ENCODE assay signal across 1 cellular context in genomic region chr7:150585199-150585598, GRCh38.
TF ChIP-seq lines count a peak whose summit lies in the region.

No MANE protein-coding gene starts in this region.

TF ChIP-seq in endothelial cell of umbilical vein, 7 proteins besides CTCF, POLR2A, EP300 and RAD21:
- TF ChIP-seq MYC (IDR thresholded peaks at IDR 0.05; ENCODE audit: low read depth, low read length) (no peak), EZH2 (IDR thresholded peaks at IDR 0.05; ENCODE audit: borderline replicate concordance, low read depth, low read length, severe bottlenecking) (no peak), POLR2AphosphoS5 (IDR thresholded peaks at IDR 0.05; ENCODE audit: insufficient read depth, low read depth, low read length) (no peak), GATA2 (IDR thresholded peaks at IDR 0.05; ENCODE audit: insufficient read depth, insufficient read length, low read depth, low read length) (no peak), FOS (IDR thresholded peaks at IDR 0.05; ENCODE audit: borderline replicate concordance, insufficient read depth, low read length) (no peak), MAX (IDR thresholded peaks at IDR 0.05; ENCODE audit: insufficient read depth, insufficient read length) (no peak), JUN (IDR thresholded peaks at IDR 0.05; ENCODE audit: borderline replicate concordance, insufficient read depth, insufficient read length, low read depth) (no peak)
